Comparison of ENCODE assay signal across 7 cellular contexts in genomic region chr21:32611471-32611997, GRCh38. TPM values are rescaled to one million over a fixed set of nuclear protein-coding genes. Genes with fewer than 3 reads are reported as not detected.
DNase-seq lines count a peak whose midpoint lies in the region; ATAC-seq, FAIRE-seq and TF ChIP-seq lines count a peak whose summit lies in the region.

No MANE protein-coding gene starts in this region.

- peaks cover 14% of the 10 kb centered on the region for H3K4me1 ChIP-seq in HepG2 (ENCODE audit: insufficient read depth, low read length)

- H3K4me2 ChIP-seq in HepG2 (ENCODE audit: low read depth, low read length), result peak overlapping the region; percentile 74

- no peak for TF ChIP-seq RAD21 in HepG2 (CRISPR knock-in tag; IDR thresholded peaks at IDR 0.05)

- WGBS in HepG2 (ENCODE audit: low lambda C conversion rate), result under 1% methylated on average over 28 of the region's 28 CpGs

- H4K20me1 ChIP-seq in HepG2 (ENCODE audit: insufficient read depth, low read length), result 0 out of 2 replicates have a peak, but pooled peaks cover 4% of the 10 kb centered on the region

- H3K36me3 ChIP-seq in HepG2 (replicated peaks in 1 of 2; ENCODE audit: control insufficient read depth in 1 of 2, insufficient read depth in 2 of 2, low read length in 2 of 2), result peaks cover 3 to 23% of the 10 kb centered on the region in 2 experiments; a peak in 4 of 5 replicates

- BruUV-seq in HepG2 (replicated peaks; lab: Mats Ljungman, UMichigan), result TSS peak; percentile 57

- no peak overlapping the region for H2AFZ ChIP-seq in HepG2 (ENCODE audit: low read length)

- no peaks in the 10 kb centered on the region; a peak in 1 of 5 replicates for H3K27me3 ChIP-seq in HepG2 (ENCODE audit: control insufficient read depth in 1 of 2, insufficient read depth in 2 of 2, low read length in 2 of 2)

- H3K4me3 ChIP-seq in HepG2 (replicated peaks in 1 of 3; ENCODE audit: insufficient read depth in 1 of 3, low read depth in 2 of 3, low read length in 3 of 3), result peak overlapping the region; percentile 69 to 90 (median 88)

- no peak for TF ChIP-seq POLR2A in HepG2 (IDR thresholded peaks at IDR 0.05; ENCODE audit: insufficient read depth in 1 of 2, low read depth in 2 of 2, low read length in 2 of 2)

- TF ChIP-seq CTCF in HepG2 (CRISPR knock-in tag; IDR thresholded peaks at IDR 0.05), result no peak

- H3K79me2 ChIP-seq in HepG2 (ENCODE audit: insufficient read depth, low read length), result peaks cover 18% of the 10 kb centered on the region

- H3K9ac ChIP-seq in HepG2 (ENCODE audit: insufficient read depth, low read depth, low read length), result peak overlapping the region; percentile 95

- DNase-seq in GM18507 (ENCODE audit: extremely low spot score, insufficient read length, low read depth) (peak; percentile 18), HT-29 (ENCODE audit: low spot score) (peak; percentile 36), T-helper 9 cell (peak; percentile 16), HepG2 (ENCODE audit: low spot score) (no peak), DMS114 treated with DMSO at 0.1 percent for 48 hours (lab: John Stamatoyannopoulos, UW; ENCODE audit: unreplicated experiment) (no peak)
- DNase-seq in central memory CD4-positive, alpha-beta T cell, result peak; percentile 19
- DNase-seq in stimulated activated CD8-positive, alpha-beta memory T cell treated with anti-CD3 and anti-CD28 coated beads, Interleukin-4, amount 100 ng/mL, for 24 hours (ENCODE audit: low read depth), result peak; percentile 19

- ATAC-seq in HepG2, result peak; percentile 57

- TF ChIP-seq EP300 in HepG2 (IDR thresholded peaks at IDR 0.05; ENCODE audit: low read depth in 2 of 2, low read length in 2 of 2) (no peak), HepG2 (CRISPR knock-in tag; IDR thresholded peaks at IDR 0.05; ENCODE audit: borderline replicate concordance) (no peak)

- CTCF ChIA-PET in HepG2 (lab: Yijun Ruan, JAX; ENCODE audit: low intra/inter-chr PET ratio, low total read pairs), result no interaction called here

- FAIRE-seq in GM18507 (lab: Jason Lieb, UNC), result no peak
- no peak for FAIRE-seq in HepG2 (lab: Jason Lieb, UNC)

- in situ Hi-C loops in HepG2 (cut with HindIII; ENCODE audit: extremely low pct_ligation_motif_present, low pct_unique_long_range_greater_than_20kb), result no loop called here

- H3K9me3 ChIP-seq in HepG2 (ENCODE audit: low read length), result no peaks in the 10 kb centered on the region

- intact Hi-C loops in HepG2 (cut with micrococcal nuclease; ENCODE audit: unreplicated experiment), result no loop called here

- peak overlapping the region; percentile 96 for H3K27ac ChIP-seq in HepG2 (ENCODE audit: extremely low read length, insufficient read depth, low read length)

- POLR2A ChIA-PET in HepG2 (lab: Yijun Ruan, JAX), result interaction anchor here (0.8 to 2.6 kb wide), 4 partner anchors 11 to 281 kb away, joined by 3 to 22 read pairs (median 7); partner anchors contain the start of gene URB1

TF ChIP-seq in HepG2, 621 proteins besides CTCF, POLR2A, EP300 and RAD21 (continues in another document):
- TF ChIP-seq, protein P1, sequence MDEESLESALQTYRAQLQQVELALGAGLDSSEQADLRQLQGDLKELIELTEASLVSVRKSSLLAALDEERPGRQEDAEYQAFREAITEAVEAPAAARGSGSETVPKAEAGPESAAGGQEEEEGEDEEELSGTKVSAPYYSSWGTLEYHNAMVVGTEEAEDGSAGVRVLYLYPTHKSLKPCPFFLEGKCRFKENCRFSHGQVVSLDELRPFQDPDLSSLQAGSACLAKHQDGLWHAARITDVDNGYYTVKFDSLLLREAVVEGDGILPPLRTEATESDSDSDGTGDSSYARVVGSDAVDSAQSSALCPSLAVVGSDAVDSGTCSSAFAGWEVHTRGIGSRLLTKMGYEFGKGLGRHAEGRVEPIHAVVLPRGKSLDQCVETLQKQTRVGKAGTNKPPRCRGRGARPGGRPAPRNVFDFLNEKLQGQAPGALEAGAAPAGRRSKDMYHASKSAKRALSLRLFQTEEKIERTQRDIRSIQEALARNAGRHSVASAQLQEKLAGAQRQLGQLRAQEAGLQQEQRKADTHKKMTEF (CRISPR knock-in tag; IDR thresholded peaks at IDR 0.05), result no peak
- 0 out of 2 replicates have a peak, but pooled peaks have one; percentile 17 for TF ChIP-seq ZMAT3 (CRISPR knock-in tag; conservative IDR thresholded peaks at IDR 0.05)
- no peak for TF ChIP-seq ZNF674 (CRISPR knock-in tag; IDR thresholded peaks at IDR 0.05; ENCODE audit: low read depth)

RNA-seq across cellular contexts. Expression of gene CFAP298, which starts 0.6 kb away (rescaled TPM):
- total RNA-seq in HT-29 (2014; rRNA removed; shearing (Covaris generic)), result 79.2 and 82.4 TPM in 2 replicates
- total RNA-seq in HepG2 (2016; rRNA removed; fragmentation: Illumina TruSeq; extraction: Trizol), result 62.2 and 67.5 TPM in 2 replicates
- total RNA-seq in HepG2 (2016; cell fraction: cytosol; rRNA removed; fragmentation: Illumina TruSeq; extraction: Trizol; ENCODE audit: low read depth), result 8.3 and 10.1 TPM in 2 replicates
- total RNA-seq in HepG2 (2016; cell fraction: insoluble cytoplasmic fraction; rRNA removed; fragmentation: Illumina TruSeq; extraction: Trizol), result 63.4 and 69.3 TPM in 2 replicates
- total RNA-seq in HepG2 (2016; cell fraction: membrane; rRNA removed; fragmentation: Illumina TruSeq; extraction: Trizol), result 15.3 and 17.5 TPM in 2 replicates
- 27.5 and 31.3 TPM in 2 replicates for total RNA-seq in HepG2 (2016; cell fraction: nucleus; rRNA removed; fragmentation: Illumina TruSeq; extraction: Trizol)
- polyA plus RNA-seq in HepG2 (2011; rRNA removed), result 19.6 and 21.2 TPM in 2 replicates
- 17.9 and 20.0 TPM in 2 replicates for polyA plus RNA-seq in HepG2 (2011; cell fraction: cytosol; rRNA removed)
- 36.7 and 41.1 TPM in 2 replicates for polyA plus RNA-seq in HepG2 (2011; cell fraction: nucleus; rRNA removed)
- 26.6 and 34.3 TPM in 2 replicates for polyA plus RNA-seq in HepG2 (2012)
- 5.4 and 6.3 TPM in 2 replicates for polyA plus RNA-seq in HepG2 (2016; cell fraction: cytosol; fragmentation: Illumina TruSeq; extraction: Trizol; ENCODE audit: low read depth)
- polyA plus RNA-seq in HepG2 (2016; cell fraction: insoluble cytoplasmic fraction; fragmentation: Illumina TruSeq; extraction: Trizol; ENCODE audit: low read depth), result 66.1 and 75.8 TPM in 2 replicates
- 8.8 and 10.3 TPM in 2 replicates for polyA plus RNA-seq in HepG2 (2016; cell fraction: membrane; fragmentation: Illumina TruSeq; extraction: Trizol; ENCODE audit: low read depth)
- 55.9 and 56.8 TPM in 2 replicates for polyA plus RNA-seq in HepG2 (2016; cell fraction: nucleus; fragmentation: Illumina TruSeq; extraction: Trizol; ENCODE audit: insufficient read depth, low read depth)
- polyA minus RNA-seq in HepG2 (2011; rRNA and poly(A)+ RNA removed; ENCODE audit: low replicate concordance), result 8.7 and 11.6 TPM in 2 replicates
- polyA minus RNA-seq in HepG2 (2011; cell fraction: cytosol; rRNA and poly(A)+ RNA removed), result 10.5 and 11.8 TPM in 2 replicates
- 13.8 and 14.3 TPM in 2 replicates for polyA minus RNA-seq in HepG2 (2011; cell fraction: nucleus; rRNA and poly(A)+ RNA removed)

RNA-seq across cellular contexts. Expression of gene TCP10L, which starts 26.2 kb away (rescaled TPM):
- total RNA-seq in HT-29 (2014; rRNA removed; shearing (Covaris generic)), result not detected in 2 replicates
- 2.4 and 2.8 TPM in 2 replicates for total RNA-seq in HepG2 (2016; rRNA removed; fragmentation: Illumina TruSeq; extraction: Trizol)
- 3.3 and 3.5 TPM in 2 replicates for total RNA-seq in HepG2 (2016; cell fraction: cytosol; rRNA removed; fragmentation: Illumina TruSeq; extraction: Trizol; ENCODE audit: low read depth)
- total RNA-seq in HepG2 (2016; cell fraction: insoluble cytoplasmic fraction; rRNA removed; fragmentation: Illumina TruSeq; extraction: Trizol), result 2.7 and 2.9 TPM in 2 replicates
- 4.2 and 4.4 TPM in 2 replicates for total RNA-seq in HepG2 (2016; cell fraction: membrane; rRNA removed; fragmentation: Illumina TruSeq; extraction: Trizol)
- 1.8 and 1.9 TPM in 2 replicates for total RNA-seq in HepG2 (2016; cell fraction: nucleus; rRNA removed; fragmentation: Illumina TruSeq; extraction: Trizol)
- 0.90 and 1.0 TPM in 2 replicates for polyA plus RNA-seq in HepG2 (2011; rRNA removed)
- polyA plus RNA-seq in HepG2 (2011; cell fraction: cytosol; rRNA removed), result 0.62 and 0.91 TPM in 2 replicates
- 0.42 and 0.76 TPM in 2 replicates for polyA plus RNA-seq in HepG2 (2011; cell fraction: nucleus; rRNA removed)
- polyA plus RNA-seq in HepG2 (2012), result 0.75 and 2.0 TPM in 2 replicates
- 4.4 and 6.0 TPM in 2 replicates for polyA plus RNA-seq in HepG2 (2016; cell fraction: cytosol; fragmentation: Illumina TruSeq; extraction: Trizol; ENCODE audit: low read depth)
- polyA plus RNA-seq in HepG2 (2016; cell fraction: insoluble cytoplasmic fraction; fragmentation: Illumina TruSeq; extraction: Trizol; ENCODE audit: low read depth), result 2.8 and 3.2 TPM in 2 replicates
- polyA plus RNA-seq in HepG2 (2016; cell fraction: membrane; fragmentation: Illumina TruSeq; extraction: Trizol; ENCODE audit: low read depth), result 3.1 and 4.8 TPM in 2 replicates
- polyA plus RNA-seq in HepG2 (2016; cell fraction: nucleus; fragmentation: Illumina TruSeq; extraction: Trizol; ENCODE audit: insufficient read depth, low read depth), result 1.5 and 2.0 TPM in 2 replicates
- polyA minus RNA-seq in HepG2 (2011; rRNA and poly(A)+ RNA removed; ENCODE audit: low replicate concordance), result 0.49 TPM in 1 of 2 replicates, not detected in the other
- polyA minus RNA-seq in HepG2 (2011; cell fraction: cytosol; rRNA and poly(A)+ RNA removed), result not detected in 2 replicates
- 0.13 TPM in 1 of 2 replicates, not detected in the other for polyA minus RNA-seq in HepG2 (2011; cell fraction: nucleus; rRNA and poly(A)+ RNA removed)

Comparison
In these comparisons a context has a peak if more than half of its experiments do, and no peak if none do; other contexts are left out.
1. DNase-seq: peak in GM18507 (single experiment), HT-29 (single experiment), T-helper 9 cell (single experiment), central memory CD4-positive, alpha-beta T cell (single experiment) and stimulated activated CD8-positive, alpha-beta memory T cell treated with anti-CD3 and anti-CD28 coated beads, Interleukin-4, amount 100 ng/mL, for 24 hours (single experiment); none in HepG2 (single experiment) and DMS114 treated with DMSO at 0.1 percent for 48 hours (single experiment).